Comparison of ENCODE assay signal across 9 cellular contexts in the genomic region with DNA sequence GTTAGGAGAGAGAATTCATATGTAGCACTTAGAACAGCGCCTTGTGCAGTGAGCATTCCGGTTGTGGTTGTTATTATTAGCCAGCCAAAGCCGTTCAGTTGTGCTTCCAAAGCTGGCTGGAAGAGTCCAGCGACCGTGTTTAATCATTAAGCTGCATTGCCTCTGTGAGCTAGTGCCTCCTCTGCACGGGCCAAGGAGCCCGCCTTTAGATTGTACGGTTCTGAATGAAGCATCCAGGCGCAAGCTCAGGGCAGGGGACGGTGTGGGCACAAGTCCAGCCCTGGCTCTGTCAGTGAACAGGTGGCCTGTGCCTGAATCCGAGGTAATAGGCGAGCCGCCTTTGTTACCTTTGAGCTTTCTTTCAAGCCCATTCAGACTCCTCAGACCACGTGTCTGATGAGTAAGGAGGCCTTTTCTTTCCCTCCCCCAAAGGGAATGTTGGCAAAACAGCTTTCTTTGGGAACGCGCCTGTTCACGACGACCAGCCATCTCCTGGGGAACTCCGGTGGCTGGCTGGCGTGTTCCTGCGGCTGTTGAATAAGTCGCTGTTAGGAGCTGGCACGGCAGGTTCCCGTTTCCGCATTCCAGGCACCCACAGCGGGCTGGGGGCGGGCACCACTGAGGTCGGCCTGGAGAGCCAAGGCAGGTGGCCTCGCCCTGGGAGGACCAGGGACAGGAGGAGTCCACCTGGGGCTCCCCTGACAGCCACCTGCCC. TPM values are rescaled to one million over a fixed set of nuclear protein-coding genes. Genes with fewer than 3 reads are reported as not detected.
A peak's percentile ranks its signal among the peaks of the same experiment; 100 is the strongest.
DNase-seq lines count a peak whose midpoint lies in the region; ATAC-seq, FAIRE-seq and TF ChIP-seq lines count a peak whose summit lies in the region.
"Had no signal": no experiment of that assay in that cellular context is flagged by ENCODE, and none has a peak within 500 bp of the region (broad histone marks: within the 10 kb centered on the region; RNA-seq: fewer than 3 reads in every experiment).

No MANE protein-coding gene starts in this region.

- peaks cover 38% of the 10 kb centered on the region for H3K36me3 Mint-ChIP-seq in GM23338 (ENCODE audit: low read depth)
- no peaks in the 10 kb centered on the region for H3K36me3 Mint-ChIP-seq in stimulated activated effector memory CD8-positive, alpha-beta T cell treated with anti-CD3 and anti-CD28 coated beads, Interleukin-12 subunit alpha, Interleukin-12 subunit beta, amount 100 ng/mL, for 72 hours

- H3K27me3 Mint-ChIP-seq in GM23338 (ENCODE audit: insufficient read depth, low read depth, poor library complexity), result peaks cover 9% of the 10 kb centered on the region

- peak overlapping the region; percentile 82 for H3K27ac Mint-ChIP-seq in GM23338
- H3K27ac Mint-ChIP-seq in stimulated activated effector memory CD8-positive, alpha-beta T cell treated with anti-CD3 and anti-CD28 coated beads, Interleukin-12 subunit alpha, Interleukin-12 subunit beta, amount 100 ng/mL, for 72 hours, result no peak overlapping the region

- H3K27me3 ChIP-seq in GM23338 (ENCODE audit: insufficient read depth) (no peaks in the 10 kb centered on the region), keratinocyte (ENCODE audit: control insufficient read depth, extremely low read depth, insufficient read depth, low read length) (no peaks in the 10 kb centered on the region), small intestine (ENCODE audit: control insufficient read depth in 2 of 2, insufficient read depth in 2 of 2, low read length in 2 of 2) (no peaks in the 10 kb centered on the region)

- H3K4me1 ChIP-seq in GM23338 (ENCODE audit: insufficient read depth) (peaks cover 59% of the 10 kb centered on the region), keratinocyte (ENCODE audit: control insufficient read depth, extremely low read depth, insufficient read depth, low read length) (peaks cover 36% of the 10 kb centered on the region), small intestine (ENCODE audit: control insufficient read depth in 2 of 2, insufficient read depth in 1 of 2, low read depth in 1 of 2, low read length in 1 of 2) (peaks cover 4 to 8% of the 10 kb centered on the region in 2 donors)

- ATAC-seq in GM23338 (peak; percentile 77), GM18858 (IDR thresholded peaks at IDR 0.05; ENCODE audit: unreplicated experiment) (no peak)
- no peak for ATAC-seq in stimulated activated effector memory CD8-positive, alpha-beta T cell treated with anti-CD3 and anti-CD28 coated beads, Interleukin-12 subunit alpha, Interleukin-12 subunit beta, amount 100 ng/mL, for 72 hours

- H2AFZ ChIP-seq in GM23338, result no peak overlapping the region
- H2AFZ ChIP-seq in keratinocyte (ENCODE audit: control insufficient read depth, low read length), result peak overlapping the region; percentile 71

- DNase-seq in DMS53 (lab: John Stamatoyannopoulos, UW) (peak; percentile 98), GM23338 (ENCODE audit: low spot score) (peak; percentile 90), NCI-H2171 treated with DMSO at 0.1 percent for 48 hours (lab: John Stamatoyannopoulos, UW) (peak; percentile 80), cardiac fibroblast (ENCODE audit: low read depth in 2 of 2) (peak; percentile 50 to 51), keratinocyte (ENCODE audit: low read depth, low spot score) (peak; percentile 93), small intestine (peak; percentile 96)
- DNase-seq in stimulated activated effector memory CD8-positive, alpha-beta T cell treated with anti-CD3 and anti-CD28 coated beads, Interleukin-12 subunit alpha, Interleukin-12 subunit beta, amount 100 ng/mL, for 72 hours (ENCODE audit: low spot score in 2 of 2), result no peak

- peaks cover 24% of the 10 kb centered on the region for H3K9me3 Mint-ChIP-seq in GM23338
- H3K9me3 Mint-ChIP-seq in stimulated activated effector memory CD8-positive, alpha-beta T cell treated with anti-CD3 and anti-CD28 coated beads, Interleukin-12 subunit alpha, Interleukin-12 subunit beta, amount 100 ng/mL, for 72 hours, result no peaks in the 10 kb centered on the region

- no peaks in the 10 kb centered on the region for H3K9me2 ChIP-seq in GM23338 (ENCODE audit: insufficient read depth)

- FAIRE-seq in keratinocyte (lab: Jason Lieb, UNC) (peak; percentile 97), small intestine (lab: Jason Lieb, UNC) (no peak)

- H3K9ac ChIP-seq in keratinocyte (ENCODE audit: control insufficient read depth, extremely low read depth, insufficient read depth, low read length), result peak overlapping the region; percentile 73

- dilution Hi-C loops in keratinocyte (cut with MboI; ENCODE audit: extremely low pct_ligation_motif_present, low sequenced_read_pairs), result no loop called here

- H4K20me1 ChIP-seq in GM23338 (replicated peaks; ENCODE audit: insufficient read depth), result no peaks in the 10 kb centered on the region
- no peaks in the 10 kb centered on the region for H4K20me1 ChIP-seq in keratinocyte (ENCODE audit: control insufficient read depth, extremely low read depth, insufficient read depth, low read length)

- H3K9me1 ChIP-seq in keratinocyte (ENCODE audit: control insufficient read depth, extremely low read depth, insufficient read depth, low read length), result no peaks in the 10 kb centered on the region

- peak overlapping the region; percentile 98 for H3K27ac ChIP-seq in GM23338 (ENCODE audit: low read depth)
- peak overlapping the region; percentile 84 for H3K27ac ChIP-seq in keratinocyte (ENCODE audit: control insufficient read depth, insufficient read depth, low read length)
- H3K27ac ChIP-seq in small intestine (ENCODE audit: low read depth in 1 of 2, low read length in 1 of 2), result peak overlapping the region; percentile 96 to 97

- H3K36me3 ChIP-seq in GM23338 (ENCODE audit: insufficient read depth), result peaks cover 9% of the 10 kb centered on the region; the same call in 1 of the 2 replicates
- H3K36me3 ChIP-seq in keratinocyte (ENCODE audit: control insufficient read depth in 2 of 2, extremely low read depth in 1 of 2, insufficient read depth in 2 of 2, low read length in 2 of 2), result peaks cover 0 to 3% of the 10 kb centered on the region in 2 experiments
- H3K36me3 ChIP-seq in small intestine (ENCODE audit: control insufficient read depth in 2 of 2, insufficient read depth in 2 of 2, low read length in 2 of 2), result no peaks in the 10 kb centered on the region

- TF ChIP-seq CTCF in GM23338 (conservative IDR thresholded peaks at IDR 0.05; ENCODE audit: low read depth in 2 of 2) (no peak), cardiac fibroblast (IDR thresholded peaks at IDR 0.05; ENCODE audit: low read depth, low read length) (no peak), keratinocyte (optimal IDR thresholded peaks at IDR 0.05 in 1 of 3, IDR thresholded peaks at IDR 0.05 in 1 of 3, conservative IDR thresholded peaks at IDR 0.05 in 1 of 3; ENCODE audit: extremely low read depth in 1 of 3, insufficient read depth in 2 of 3, low read length in 3 of 3) (peak in 1 of 3 experiments; percentile 15)

- H3F3A ChIP-seq in GM23338 (replicated peaks; ENCODE audit: low read depth), result peaks cover 11% of the 10 kb centered on the region

- peak overlapping the region; percentile 60 for H3K4me3 Mint-ChIP-seq in GM23338
- H3K4me3 Mint-ChIP-seq in stimulated activated effector memory CD8-positive, alpha-beta T cell treated with anti-CD3 and anti-CD28 coated beads, Interleukin-12 subunit alpha, Interleukin-12 subunit beta, amount 100 ng/mL, for 72 hours, result no peak overlapping the region

- H3K4me3 ChIP-seq in GM23338 (peak overlapping the region; percentile 47), cardiac fibroblast (replicated peaks in 1 of 2; ENCODE audit: low read depth in 2 of 2, low read length in 2 of 2) (no peak overlapping the region), keratinocyte (ENCODE audit: control insufficient read depth in 2 of 3, extremely low read depth in 1 of 3, insufficient read depth in 2 of 3, low read depth in 1 of 3, low read length in 3 of 3) (peak overlapping the region; percentile 17 to 63 (median 47)), small intestine (ENCODE audit: low read depth in 1 of 2, low read length in 2 of 2) (peak overlapping the region in 1 of 2 donors; percentile 69)

- H3K4me2 ChIP-seq in GM23338 (peak overlapping the region; percentile 72), keratinocyte (ENCODE audit: control insufficient read depth, extremely low read depth, insufficient read depth, low read depth, low read length) (peak overlapping the region; percentile 93)

- WGBS in small intestine, 3 donors, result 13 to 32% (median 24%) methylated on average over 29 of the region's 29 CpGs

- peaks cover 58% of the 10 kb centered on the region for H3K4me1 Mint-ChIP-seq in GM23338
- H3K4me1 Mint-ChIP-seq in stimulated activated effector memory CD8-positive, alpha-beta T cell treated with anti-CD3 and anti-CD28 coated beads, Interleukin-12 subunit alpha, Interleukin-12 subunit beta, amount 100 ng/mL, for 72 hours, result peaks cover 15% of the 10 kb centered on the region

- H3K9me3 ChIP-seq in keratinocyte (ENCODE audit: control insufficient read depth, low read depth, low read length) (no peaks in the 10 kb centered on the region), small intestine (ENCODE audit: control insufficient read depth, low read depth) (no peaks in the 10 kb centered on the region)

- H3K79me2 ChIP-seq in GM23338 (replicated peaks; ENCODE audit: insufficient read depth) (peaks cover 79% of the 10 kb centered on the region), keratinocyte (ENCODE audit: control insufficient read depth, insufficient read depth, low read length) (peaks cover 24% of the 10 kb centered on the region)

TF ChIP-seq in GM23338, 12 proteins besides CTCF, POLR2A, EP300 and RAD21 (continues in another document):
- peak; percentile 46; the same call in 1 of the 2 replicates for TF ChIP-seq POLR2AphosphoS5 (IDR thresholded peaks at IDR 0.05; ENCODE audit: low read depth)

RNA-seq across cellular contexts. Expression of gene SIPA1L3, which starts 25.1 kb away (rescaled TPM):
- total RNA-seq in GM23338 (2014; rRNA removed; shearing (Covaris generic)), result 42.3 and 54.1 TPM in 2 replicates
- 7.6 and 15.7 TPM in 2 replicates for polyA plus RNA-seq in GM23338 (2016; fragmentation: Nextera tagmentation; extraction: Ambion mirVana)
- 8.0 to 17.4 TPM (median 9.5 TPM) in 3 replicates for polyA plus RNA-seq in keratinocyte
- 29.3 TPM for polyA plus RNA-seq in keratinocyte (2011; ENCODE audit: low read depth)
- polyA plus RNA-seq in keratinocyte (2011; cell fraction: cytosol; rRNA removed), result 9.5 and 16.8 TPM in 2 replicates
- polyA plus RNA-seq in keratinocyte (2011; cell fraction: nucleus; rRNA removed), result 17.5 and 25.8 TPM in 2 replicates
- 20.9 and 27.3 TPM in 2 replicates for polyA plus RNA-seq in keratinocyte (2012; ENCODE audit: low replicate concordance)
- 17.8 to 171 TPM (median 24.3 TPM) in 3 replicates for polyA minus RNA-seq in keratinocyte
- 51.4 TPM for polyA minus RNA-seq in keratinocyte (2011; cell fraction: cytosol; rRNA and poly(A)+ RNA removed)
- 36.1 and 51.0 TPM in 2 replicates for polyA minus RNA-seq in keratinocyte (2011; cell fraction: nucleus; rRNA and poly(A)+ RNA removed)
- 10 to 100 TPM; 19.2 to 36.2 (median 31.9) TPM for polyA plus RNA-seq in small intestine

RNA-seq across cellular contexts. Expression of gene WDR87, which starts 25.7 kb away (rescaled TPM):
- not detected in 2 replicates for total RNA-seq in GM23338 (2014; rRNA removed; shearing (Covaris generic))
- 0.02 TPM in 1 of 2 replicates, not detected in the other for polyA plus RNA-seq in GM23338 (2016; fragmentation: Nextera tagmentation; extraction: Ambion mirVana)
- polyA plus RNA-seq in keratinocyte, result not detected in 3 replicates
- polyA plus RNA-seq in keratinocyte (2011; ENCODE audit: low read depth), result not detected
- polyA plus RNA-seq in keratinocyte (2011; cell fraction: cytosol; rRNA removed), result not detected in 2 replicates
- polyA plus RNA-seq in keratinocyte (2011; cell fraction: nucleus; rRNA removed), result 0.01 TPM in 2 replicates
- 0.08 TPM in 1 of 2 replicates, not detected in the other for polyA plus RNA-seq in keratinocyte (2012; ENCODE audit: low replicate concordance)
- not detected in 3 replicates for polyA minus RNA-seq in keratinocyte
- polyA minus RNA-seq in keratinocyte (2011; cell fraction: cytosol; rRNA and poly(A)+ RNA removed), result not detected
- not detected in 2 replicates for polyA minus RNA-seq in keratinocyte (2011; cell fraction: nucleus; rRNA and poly(A)+ RNA removed)
- polyA plus RNA-seq in small intestine, result not detected
- total RNA-seq: SK-MEL-5 had no signal

Comparison
In these comparisons a context has a peak if more than half of its experiments do, and no peak if none do; other contexts are left out.
1. DNase-seq: peak in DMS53 (single experiment), GM23338 (single experiment), NCI-H2171 treated with DMSO at 0.1 percent for 48 hours (single experiment), cardiac fibroblast (2 of 2), keratinocyte (single experiment) and small intestine (single experiment); none in stimulated activated effector memory CD8-positive, alpha-beta T cell treated with anti-CD3 and anti-CD28 coated beads, Interleukin-12 subunit alpha, Interleukin-12 subunit beta, amount 100 ng/mL, for 72 hours (0 of 2).
2. H3K4me3 ChIP-seq: peak in GM23338 (single experiment) and keratinocyte (3 of 3); none in cardiac fibroblast (0 of 2).
3. Peak in every context shown above with its lines, with median percentiles within 50 percentile points of each other: H3K27ac ChIP-seq.